ENCODE assay signal across 8 cellular contexts in the genomic region with DNA sequence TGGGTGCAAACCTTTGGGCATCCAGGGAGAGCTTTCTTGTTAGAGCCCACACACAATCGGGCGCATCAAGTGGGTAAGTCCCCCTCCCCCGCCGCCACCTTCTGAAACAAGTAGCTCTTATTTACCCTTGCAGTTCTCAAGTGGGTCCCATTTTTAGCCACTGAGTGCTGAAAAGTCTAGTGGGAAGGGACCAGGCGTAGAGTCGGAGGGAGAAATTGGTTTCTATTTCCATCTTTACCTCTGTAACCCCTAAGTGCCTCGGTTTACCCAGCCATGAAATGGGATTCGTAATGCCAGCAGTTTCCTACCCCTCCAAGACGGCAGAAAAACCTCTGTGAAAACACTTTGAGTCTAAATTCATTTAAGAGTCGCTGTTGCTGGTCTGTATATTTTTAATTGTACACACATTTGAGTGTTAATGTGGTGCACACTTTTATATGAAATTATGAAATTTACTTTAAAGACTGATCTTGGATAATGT. TPM values are rescaled to one million over a fixed set of nuclear protein-coding genes. Genes with fewer than 3 reads are reported as not detected.
DNase-seq lines count a peak whose midpoint lies in the region; ATAC-seq and TF ChIP-seq lines count a peak whose summit lies in the region.

No MANE protein-coding gene starts in this region.

- TF ChIP-seq CTCF in tibial artery (IDR thresholded peaks at IDR 0.05) (no peak), GM13976 (IDR thresholded peaks at IDR 0.05; ENCODE audit: borderline replicate concordance, control extremely low read depth, extremely low read depth, insufficient read depth, missing control alignments) (no peak)

- H3K27me3 ChIP-seq in tibial artery = no peaks in the 10 kb centered on the region

- intact Hi-C loops in tibial artery (cut with DNase I; ENCODE audit: low total_unique reads) = loop anchor here (5.0 kb wide), 1 partner anchor 114 kb away; a partner anchor contains a TSS
- intact Hi-C loops in sciatic nerve (cut with DNase I) = no loop called here

- H3K27ac ChIP-seq in caudate nucleus (ENCODE audit: low read depth, low read length) = peak overlapping the region; percentile 44
- H3K27ac ChIP-seq in tibial artery = peak overlapping the region; percentile 76 to 81

- ATAC-seq in sciatic nerve = no peak

- H3K36me3 ChIP-seq in tibial artery = no peaks in the 10 kb centered on the region

- peak overlapping the region; percentile 87 for H3K4me3 ChIP-seq in tibial artery

- peaks cover 0 to 20% (median 7%) of the 10 kb centered on the region in 4 donors for H3K4me1 ChIP-seq in tibial artery

- in situ Hi-C loops in Caki2 (cut with HindIII; ENCODE audit: low pct_unique_long_range_greater_than_20kb, low sequenced_read_pairs) (no loop called here), GM13976 (cut with MboI; ENCODE audit: low sequenced_read_pairs, unreplicated experiment) (no loop called here)

- DNase-seq in Caki2 (ENCODE audit: low read depth) = peak; percentile 9
- DNase-seq in NCI-H2029 (lab: John Stamatoyannopoulos, UW) = peak; percentile 30
- peak in 8 of 61 donors; percentile 3 to 53 (median 31) for DNase-seq in caudate nucleus (lab: John Stamatoyannopoulos, UW)
- DNase-seq in medulla oblongata (ENCODE audit: extremely low spot score) = peak; percentile 29
- peak in 1 of 2 donors; percentile 21 for DNase-seq in tibial artery
- no peak for DNase-seq in AG20443 (ENCODE audit: low spot score)
- DNase-seq in GM13976 (ENCODE audit: low spot score) = no peak
- no peak for DNase-seq in sciatic nerve (ENCODE audit: low spot score)

- H3K9me3 ChIP-seq in tibial artery = no peaks in the 10 kb centered on the region

RNA-seq across cellular contexts. Expression of a gene that starts 0.9 kb away (rescaled TPM):
- total RNA-seq in Caki2 (2014; rRNA removed; shearing (Covaris generic); ENCODE audit: low replicate concordance) = 11.3 and 11.6 TPM in 2 replicates
- 27.9 TPM for total RNA-seq in sciatic nerve

RNA-seq across cellular contexts. Expression of a gene that starts 45.3 kb away (rescaled TPM):
- total RNA-seq in Caki2 (2014; rRNA removed; shearing (Covaris generic); ENCODE audit: low replicate concordance) = 1.6 and 2.4 TPM in 2 replicates
- 5.6 TPM for total RNA-seq in sciatic nerve

Comparison
In these comparisons a context has a peak if more than half of its experiments do, and no peak if none do; other contexts are left out.
1. DNase-seq: peak in Caki2 (single experiment), NCI-H2029 (single experiment) and medulla oblongata (single experiment); none in AG20443 (single experiment), GM13976 (single experiment) and sciatic nerve (single experiment).